8 cellular contexts compared by ENCODE assay signal in the genomic region with DNA sequence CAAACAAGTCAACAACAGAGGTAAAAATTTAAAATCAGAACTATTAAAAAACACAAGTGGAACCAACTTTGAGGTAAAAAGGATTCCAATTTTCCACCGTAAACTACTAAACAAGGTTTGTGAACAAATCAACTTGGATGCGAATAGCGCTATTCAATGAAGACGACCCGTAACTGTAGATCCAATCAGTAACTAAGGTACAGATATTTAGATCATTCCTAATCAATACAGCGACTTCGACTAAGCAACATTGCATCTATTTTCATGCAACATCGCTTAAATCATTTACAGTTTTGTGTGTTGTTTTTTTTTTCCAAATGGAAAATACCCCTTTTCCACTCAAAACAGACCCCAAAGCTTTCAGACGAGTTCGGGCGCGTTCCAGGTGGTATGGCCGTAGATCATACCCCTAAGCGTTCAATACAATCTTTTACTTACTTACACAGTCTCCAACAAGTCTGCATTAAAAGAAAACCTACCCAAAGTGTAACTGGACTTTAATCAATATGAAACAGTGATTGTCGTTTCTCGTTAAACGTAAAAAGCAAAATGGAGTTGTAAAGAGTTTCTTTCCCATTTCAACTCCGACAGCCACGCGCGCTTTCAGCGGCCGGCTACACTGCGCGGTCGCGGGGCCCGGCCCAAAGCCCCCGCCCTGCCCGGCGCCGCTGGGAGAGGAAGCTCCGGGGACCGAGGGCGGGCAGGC. TPM values are rescaled to one million over a fixed set of nuclear protein-coding genes. Genes with fewer than 3 reads are reported as not detected.
A peak's percentile ranks its signal among the peaks of the same experiment; 100 is the strongest.
DNase-seq lines count a peak whose midpoint lies in the region; ATAC-seq and TF ChIP-seq lines count a peak whose summit lies in the region.

No MANE protein-coding gene starts in this region.

- peaks cover 54% of the 10 kb centered on the region for H4K20me1 ChIP-seq in Loucy (ENCODE audit: insufficient read depth, low read length, poor library complexity, severe bottlenecking)

- no peaks in the 10 kb centered on the region for H3K36me3 ChIP-seq in Loucy (ENCODE audit: insufficient read depth, low read length)
- H3K36me3 ChIP-seq in ectodermal cell (ENCODE audit: control insufficient read depth, insufficient read depth, low read length) = no peaks in the 10 kb centered on the region

- H3K27ac ChIP-seq in ectodermal cell (ENCODE audit: insufficient read depth, low read depth, low read length, poor library complexity, severe bottlenecking) = peak overlapping the region; percentile 90

- peak overlapping the region; percentile 79 for H3K4me3 ChIP-seq in Loucy (ENCODE audit: low read length, poor library complexity, severe bottlenecking)
- peak overlapping the region; percentile 72 for H3K4me3 ChIP-seq in ectodermal cell (ENCODE audit: insufficient read depth, low read depth, low read length)

- H3K4me1 Mint-ChIP-seq in natural killer cell = peaks cover 66 to 70% of the 10 kb centered on the region in 2 donors

- ATAC-seq in natural killer cell = no peak

- H3K79me2 ChIP-seq in Loucy (ENCODE audit: insufficient read depth, low read length) = peaks cover 73% of the 10 kb centered on the region

- H3K4me3 Mint-ChIP-seq in natural killer cell = peak overlapping the region; percentile 91

- DNase-seq in CD1c-positive myeloid dendritic cell (ENCODE audit: extremely low spot score) (peak; percentile 83), natural killer cell (no peak), HCEC 1CT (no peak), epidermal melanocyte (ENCODE audit: insufficient read length, low spot score) (no peak), KG1 (lab: John Stamatoyannopoulos, UW) (no peak), SW 1271 (lab: John Stamatoyannopoulos, UW) (no peak)

- peak overlapping the region; percentile 86 for H3K9ac ChIP-seq in Loucy (ENCODE audit: low read depth, low read length, poor library complexity, severe bottlenecking)

- TF ChIP-seq CTCF in Loucy (conservative IDR thresholded peaks at IDR 0.05; ENCODE audit: low read length) (no peak), natural killer cell (IDR thresholded peaks at IDR 0.05) (no peak)

- H3K9me3 ChIP-seq in Loucy (ENCODE audit: insufficient read depth, low read depth, low read length) = no peaks in the 10 kb centered on the region
- H3K9me3 ChIP-seq in ectodermal cell (ENCODE audit: control insufficient read depth, low read length) = no peaks in the 10 kb centered on the region

- no peaks in the 10 kb centered on the region for H3K36me3 Mint-ChIP-seq in natural killer cell

- H3K27me3 ChIP-seq in Loucy (ENCODE audit: insufficient read depth, low read length, poor library complexity, severe bottlenecking) = no peaks in the 10 kb centered on the region
- H3K27me3 ChIP-seq in ectodermal cell (ENCODE audit: control insufficient read depth, insufficient read depth, low read length, poor library complexity, severe bottlenecking) = no peaks in the 10 kb centered on the region

- peaks cover 4% of the 10 kb centered on the region for H3F3A ChIP-seq in Loucy (ENCODE audit: low read depth)

- intact Hi-C loops in natural killer cell (cut with micrococcal nuclease) = no loop called here

- no peaks in the 10 kb centered on the region for H3K9me2 ChIP-seq in Loucy (replicated peaks; ENCODE audit: low read depth, low read length)

- 1 to 2% methylated on average over 35 of the region's 35 CpGs for WGBS in ectodermal cell, 2 experiments

- peak overlapping the region; percentile 97 to 99 for H3K27ac Mint-ChIP-seq in natural killer cell

- peak overlapping the region; percentile 93 for H3K4me2 ChIP-seq in Loucy (ENCODE audit: low read depth, low read length, poor library complexity, severe bottlenecking)

- H3K9me3 Mint-ChIP-seq in natural killer cell = no peaks in the 10 kb centered on the region

- H2AFZ ChIP-seq in Loucy (ENCODE audit: low read length) = no peak overlapping the region; the same call in 1 of the 2 replicates

- peaks cover 53% of the 10 kb centered on the region for H3K4me1 ChIP-seq in Loucy (ENCODE audit: insufficient read depth, low read length, poor library complexity, severe bottlenecking)
- H3K4me1 ChIP-seq in ectodermal cell (ENCODE audit: control insufficient read depth, insufficient read depth, low read length) = peaks cover 5% of the 10 kb centered on the region

- no peaks in the 10 kb centered on the region for H3K27me3 Mint-ChIP-seq in natural killer cell (ENCODE audit: low read depth in 2 of 2)

RNA-seq across cellular contexts. Expression of a gene that starts 0.8 kb away (rescaled TPM):
- polyA plus RNA-seq in ectodermal cell (2013, experiment 1 of 4) = 397 TPM
- polyA plus RNA-seq in ectodermal cell (2013, experiment 2 of 4) = 402 TPM
- 357 TPM for polyA plus RNA-seq in ectodermal cell (2013, experiment 3 of 4)
- polyA plus RNA-seq in ectodermal cell (2013, experiment 4 of 4) = 410 TPM
- total RNA-seq in natural killer cell = 100 to 1,000 TPM; 342 to 372 (median 370) TPM

RNA-seq across cellular contexts. Expression of a gene that starts 1.2 kb away (rescaled TPM):
- polyA plus RNA-seq in ectodermal cell (2013, experiment 1 of 4) = 10.3 TPM
- polyA plus RNA-seq in ectodermal cell (2013, experiment 2 of 4) = 9.6 TPM
- polyA plus RNA-seq in ectodermal cell (2013, experiment 3 of 4) = 8.5 TPM
- 9.7 TPM for polyA plus RNA-seq in ectodermal cell (2013, experiment 4 of 4)
- 10 to 100 TPM; 35.4 to 40.7 (median 36.7) TPM for total RNA-seq in natural killer cell

RNA-seq across cellular contexts. Expression of a gene that starts 11.3 kb away (rescaled TPM):
- 27.6 TPM for polyA plus RNA-seq in ectodermal cell (2013, experiment 1 of 4)
- 24.0 TPM for polyA plus RNA-seq in ectodermal cell (2013, experiment 2 of 4)
- 29.3 TPM for polyA plus RNA-seq in ectodermal cell (2013, experiment 3 of 4)
- 24.2 TPM for polyA plus RNA-seq in ectodermal cell (2013, experiment 4 of 4)
- total RNA-seq in natural killer cell = 10 to 100 TPM; 13.4 to 14.2 (median 14.0) TPM

RNA-seq across cellular contexts. Expression of a gene that starts 18.1 kb away (rescaled TPM):
- polyA plus RNA-seq in ectodermal cell (2013, experiment 1 of 4) = 16.7 TPM
- 24.1 TPM for polyA plus RNA-seq in ectodermal cell (2013, experiment 2 of 4)
- polyA plus RNA-seq in ectodermal cell (2013, experiment 3 of 4) = 18.9 TPM
- polyA plus RNA-seq in ectodermal cell (2013, experiment 4 of 4) = 17.8 TPM
- 10 to 100 TPM; 28.7 to 36.5 (median 30.6) TPM for total RNA-seq in natural killer cell

RNA-seq across cellular contexts. Expression of a gene that starts 52.8 kb away (rescaled TPM):
- 195 TPM for polyA plus RNA-seq in ectodermal cell (2013, experiment 1 of 4)
- polyA plus RNA-seq in ectodermal cell (2013, experiment 2 of 4) = 179 TPM
- polyA plus RNA-seq in ectodermal cell (2013, experiment 3 of 4) = 139 TPM
- 137 TPM for polyA plus RNA-seq in ectodermal cell (2013, experiment 4 of 4)
- 10 to 100 TPM; 34.7 to 70.0 (median 59.1) TPM for total RNA-seq in natural killer cell
